In genomic region chr14:104708606-104709268, GRCh38 we compare ENCODE assay signal across 8 cellular contexts. TPM values are rescaled to one million over a fixed set of nuclear protein-coding genes. Genes with fewer than 3 reads are reported as not detected.
A peak's percentile ranks its signal among the peaks of the same experiment; 100 is the strongest.
DNase-seq lines count a peak whose midpoint lies in the region; ATAC-seq and TF ChIP-seq lines count a peak whose summit lies in the region.

No MANE protein-coding gene starts in this region.

- H3K4me3 Mint-ChIP-seq in activated T-cell treated with anti-CD3 and anti-CD28 coated beads, Interleukin-2, amount 50 U/mL, for 4 hours = no peak overlapping the region

- no peaks in the 10 kb centered on the region for H3K36me3 Mint-ChIP-seq in activated T-cell treated with anti-CD3 and anti-CD28 coated beads, Interleukin-2, amount 50 U/mL, for 4 hours (ENCODE audit: insufficient read depth)

- H3K27me3 ChIP-seq in DND-41 (ENCODE audit: insufficient read depth, low read length, poor library complexity) = no peaks in the 10 kb centered on the region
- no peaks in the 10 kb centered on the region for H3K27me3 ChIP-seq in neutrophil
- no peaks in the 10 kb centered on the region for H3K27me3 ChIP-seq in tibial artery

- intact Hi-C loops in tibial artery (cut with DNase I; ENCODE audit: low total_unique reads) = loop anchor here (1.0 to 5.0 kb wide), 2 partner anchors 41 to 58 kb away; no protein-coding TSS in a partner anchor

- no peaks in the 10 kb centered on the region for H3K9me3 ChIP-seq in DND-41 (ENCODE audit: insufficient read depth, low read length, severe bottlenecking)
- no peaks in the 10 kb centered on the region for H3K9me3 ChIP-seq in neutrophil
- no peaks in the 10 kb centered on the region for H3K9me3 ChIP-seq in tibial artery

- no peaks in the 10 kb centered on the region for H3K4me1 ChIP-seq in DND-41 (ENCODE audit: insufficient read depth, low read length)
- H3K4me1 ChIP-seq in neutrophil (ENCODE audit: control insufficient read depth in 1 of 2, insufficient read depth in 1 of 2, low read depth in 1 of 2, low read length in 1 of 2) = no peaks in the 10 kb centered on the region
- peaks cover 0 to 8% (median 4%) of the 10 kb centered on the region in 4 donors for H3K4me1 ChIP-seq in tibial artery

- no peaks in the 10 kb centered on the region for H3K79me2 ChIP-seq in DND-41 (ENCODE audit: insufficient read depth, low read length)

- peaks cover 18% of the 10 kb centered on the region for H4K20me1 ChIP-seq in DND-41 (ENCODE audit: insufficient read depth, low read length)

- no peak overlapping the region for H3K4me2 ChIP-seq in DND-41 (ENCODE audit: insufficient read depth, low read length)

- DNase-seq in DND-41 (peak; percentile 74), OCI-M1 (lab: John Stamatoyannopoulos, UW) (peak; percentile 74), fibroblast of mammary gland (ENCODE audit: low read depth) (peak; percentile 58), tibial artery (peak; percentile 58 to 86)
- DNase-seq in activated T-cell treated with anti-CD3 and anti-CD28 coated beads, Interleukin-2, amount 50 U/mL, for 4 hours = peak; percentile 75

- H3K9me3 Mint-ChIP-seq in activated T-cell treated with anti-CD3 and anti-CD28 coated beads, Interleukin-2, amount 50 U/mL, for 4 hours = no peaks in the 10 kb centered on the region

- peaks cover 2% of the 10 kb centered on the region for H3K4me1 Mint-ChIP-seq in activated T-cell treated with anti-CD3 and anti-CD28 coated beads, Interleukin-2, amount 50 U/mL, for 4 hours (ENCODE audit: low read depth)

- H3K27ac ChIP-seq in DND-41 (ENCODE audit: low read length) = no peak overlapping the region
- H3K27ac ChIP-seq in neutrophil = no peak overlapping the region
- peak overlapping the region; percentile 54 to 55 for H3K27ac ChIP-seq in tibial artery

- peak; percentile 98 for TF ChIP-seq CTCF in DND-41 (IDR thresholded peaks at IDR 0.05; ENCODE audit: borderline replicate concordance, extremely low read depth, low read length, poor library complexity, severe bottlenecking)
- TF ChIP-seq CTCF in fibroblast of mammary gland (conservative IDR thresholded peaks at IDR 0.05; ENCODE audit: control insufficient read depth, insufficient read depth, low read depth, low read length) = peak; percentile 92
- TF ChIP-seq CTCF in neutrophil (IDR thresholded peaks at IDR 0.05) = peak; percentile 89
- TF ChIP-seq CTCF in tibial artery (IDR thresholded peaks at IDR 0.05) = peak; percentile 96 to 98

- ATAC-seq in DND-41 (ENCODE audit: insufficient read depth, low read depth) (peak; percentile 86), HG03095 (IDR thresholded peaks at IDR 0.05; ENCODE audit: unreplicated experiment) (peak; percentile 57), HG02763 (IDR thresholded peaks at IDR 0.05; ENCODE audit: unreplicated experiment) (no peak)
- peak; percentile 80 to 81 for ATAC-seq in activated T-cell treated with anti-CD3 and anti-CD28 coated beads, Interleukin-2, amount 50 U/mL, for 4 hours

- no peak overlapping the region for H2AFZ ChIP-seq in DND-41 (ENCODE audit: low read depth, low read length)

- no peak overlapping the region for H3K4me3 ChIP-seq in DND-41 (ENCODE audit: low read depth in 1 of 2, low read length in 2 of 2)
- no peak overlapping the region for H3K4me3 ChIP-seq in fibroblast of mammary gland (ENCODE audit: control insufficient read depth, low read depth, low read length)
- H3K4me3 ChIP-seq in neutrophil (ENCODE audit: low read depth in 1 of 2, low read length in 1 of 2) = no peak overlapping the region
- H3K4me3 ChIP-seq in tibial artery = no peak overlapping the region

- H3K36me3 ChIP-seq in DND-41 (ENCODE audit: insufficient read depth, low read length) (peaks cover 68% of the 10 kb centered on the region), neutrophil (no peaks in the 10 kb centered on the region), tibial artery (peaks cover 58 to 80% (median 77%) of the 10 kb centered on the region in 3 donors)

- no peak overlapping the region for H3K9ac ChIP-seq in DND-41 (ENCODE audit: low read depth, low read length)

- H3K27me3 Mint-ChIP-seq in activated T-cell treated with anti-CD3 and anti-CD28 coated beads, Interleukin-2, amount 50 U/mL, for 4 hours (ENCODE audit: low read depth) = no peaks in the 10 kb centered on the region

RNA-seq across cellular contexts. Expression of gene ADSS1, which starts 15.3 kb away (rescaled TPM):
- 1 to 10 TPM in 1 of 3 donors, under 1 TPM in 2; 0.66 to 1.2 (median 0.69) TPM for total RNA-seq in activated T-cell treated with anti-CD3 and anti-CD28 coated beads, Interleukin-2, amount 50 U/mL, for 4 hours

RNA-seq across cellular contexts. Expression of gene INF2, which starts 19.3 kb away (rescaled TPM):
- total RNA-seq in activated T-cell treated with anti-CD3 and anti-CD28 coated beads, Interleukin-2, amount 50 U/mL, for 4 hours = 10 to 100 TPM; 51.8 to 54.9 (median 54.5) TPM

RNA-seq across cellular contexts. Expression of gene SIVA1, which starts 44.2 kb away (rescaled TPM):
- 100 to 1,000 TPM; 135 to 157 (median 149) TPM for total RNA-seq in activated T-cell treated with anti-CD3 and anti-CD28 coated beads, Interleukin-2, amount 50 U/mL, for 4 hours

Comparison
In these comparisons a context has a peak if more than half of its experiments do, and no peak if none do; other contexts are left out.
1. H3K27ac ChIP-seq: peak in tibial artery (2 of 2); none in DND-41 (single experiment) and neutrophil (single experiment).
2. Peak in every context shown above with its lines, with median percentiles within 50 percentile points of each other: DNase-seq and CTCF ChIP-seq.